ENCODE assay signal across 20 cellular contexts in genomic region chr2:23722255-23722654, GRCh38.
DNase-seq lines count a peak whose midpoint lies in the region; ATAC-seq and TF ChIP-seq lines count a peak whose summit lies in the region.
"Had no signal": no experiment of that assay in that cellular context is flagged by ENCODE, and none has a peak within 500 bp of the region (broad histone marks: within the 10 kb centered on the region; RNA-seq: fewer than 3 reads in every experiment).

No MANE protein-coding gene starts in this region.

- H3K4me1 Mint-ChIP-seq in activated T-cell treated with anti-CD3 and anti-CD28 coated beads, Interleukin-2, amount 50 U/mL, for 72 hours (ENCODE audit: low read depth): no peaks in the 10 kb centered on the region
- H3K4me1 Mint-ChIP-seq in activated T-cell treated with anti-CD3 and anti-CD28 coated beads, Interleukin-2, amount 50 U/mL, for 24 hours (ENCODE audit: low read depth): no peaks in the 10 kb centered on the region
- H3K4me1 Mint-ChIP-seq in endodermal cell: peaks cover 4% of the 10 kb centered on the region

- no peak for DNase-seq in activated T-cell treated with anti-CD3 and anti-CD28 coated beads, Interleukin-2, amount 50 U/mL, for 72 hours
- no peak for DNase-seq in activated T-cell treated with anti-CD3 and anti-CD28 coated beads, Interleukin-2, amount 50 U/mL, for 24 hours
- peak; percentile 49 for DNase-seq in Karpas-422
- DNase-seq in endodermal cell: no peak
- no peak for DNase-seq in AG20443 (ENCODE audit: low spot score)
- DNase-seq: 8988T; ACHN; Caco-2; CD4-positive, CD25-positive, alpha-beta regulatory T cell; CD8-positive, alpha-beta T cell; DMS153; DND-41; GM23248; H7; HCEC 1CT had no signal

- TF ChIP-seq CTCF in endodermal cell (conservative IDR thresholded peaks at IDR 0.05): no peak

- no peak for ATAC-seq in activated T-cell treated with anti-CD3 and anti-CD28 coated beads, Interleukin-2, amount 50 U/mL, for 72 hours (replicated peaks in 1 of 2)
- no peak for ATAC-seq in esophagus mucosa
- ATAC-seq: A549; CD8-positive, alpha-beta T cell had no signal

- H2AFZ ChIP-seq in Karpas-422 (ENCODE audit: low read length): no peak overlapping the region
- H2AFZ ChIP-seq: GM23248 had no signal

- no peak overlapping the region for H3K4me3 ChIP-seq in Karpas-422 (ENCODE audit: low read length)
- H3K4me3 ChIP-seq in endodermal cell (ENCODE audit: low read length): peak overlapping the region; percentile 40
- H3K4me3 ChIP-seq: A549, BLaER1, GM23248 had no signal

- WGBS in endodermal cell (ENCODE audit: insufficient coverage in 1 of 2, insufficient read length in 1 of 2), 2 experiments: 95% methylated on average over 2 of the region's 3 CpGs; no CpG with 5 or more reads in 1 of the 2 experiments

- H3K79me2 ChIP-seq in Karpas-422 (ENCODE audit: low read length): peaks cover 5% of the 10 kb centered on the region; the same call in 1 of the 2 replicates

- no peaks in the 10 kb centered on the region for H3K27me3 ChIP-seq in Karpas-422 (ENCODE audit: low read length)
- H3K27me3 ChIP-seq in endodermal cell (ENCODE audit: control insufficient read depth, insufficient read depth, low read length, poor library complexity, severe bottlenecking): no peaks in the 10 kb centered on the region
- H3K27me3 ChIP-seq: BLaER1 had no signal

- H3K36me3 ChIP-seq in Karpas-422 (ENCODE audit: insufficient read depth, low read length) (peaks cover 11% of the 10 kb centered on the region; the same call in 1 of the 2 replicates), endodermal cell (ENCODE audit: control insufficient read depth, insufficient read depth, low read length) (peaks cover 10% of the 10 kb centered on the region)

- peak overlapping the region; percentile 38 for H3K27ac Mint-ChIP-seq in activated T-cell treated with anti-CD3 and anti-CD28 coated beads, Interleukin-2, amount 50 U/mL, for 72 hours
- no peak overlapping the region for H3K27ac Mint-ChIP-seq in activated T-cell treated with anti-CD3 and anti-CD28 coated beads, Interleukin-2, amount 50 U/mL, for 24 hours
- no peak overlapping the region for H3K27ac Mint-ChIP-seq in endodermal cell
- H3K27ac Mint-ChIP-seq: B cell; CD4-positive, CD25-positive, alpha-beta regulatory T cell; CD8-positive, alpha-beta T cell had no signal

- no peaks in the 10 kb centered on the region for H3K27me3 Mint-ChIP-seq in activated T-cell treated with anti-CD3 and anti-CD28 coated beads, Interleukin-2, amount 50 U/mL, for 72 hours (ENCODE audit: low read depth)
- no peaks in the 10 kb centered on the region for H3K27me3 Mint-ChIP-seq in activated T-cell treated with anti-CD3 and anti-CD28 coated beads, Interleukin-2, amount 50 U/mL, for 24 hours
- no peaks in the 10 kb centered on the region for H3K27me3 Mint-ChIP-seq in endodermal cell (ENCODE audit: insufficient read depth)
- H3K27me3 Mint-ChIP-seq: B cell; CD4-positive, CD25-positive, alpha-beta regulatory T cell had no signal

- H3K36me3 Mint-ChIP-seq in activated T-cell treated with anti-CD3 and anti-CD28 coated beads, Interleukin-2, amount 50 U/mL, for 72 hours (ENCODE audit: insufficient read depth in 2 of 2): peaks cover 20 to 31% of the 10 kb centered on the region in 2 donors
- H3K36me3 Mint-ChIP-seq in activated T-cell treated with anti-CD3 and anti-CD28 coated beads, Interleukin-2, amount 50 U/mL, for 24 hours (ENCODE audit: low read depth): peaks cover 60% of the 10 kb centered on the region
- H3K36me3 Mint-ChIP-seq in endodermal cell (ENCODE audit: low read depth): peaks cover 34% of the 10 kb centered on the region

- H3K4me2 ChIP-seq in Karpas-422 (ENCODE audit: low read depth, low read length, poor library complexity, severe bottlenecking): no peak overlapping the region
- H3K4me2 ChIP-seq: A549, BLaER1 had no signal

- H3K9me3 Mint-ChIP-seq in activated T-cell treated with anti-CD3 and anti-CD28 coated beads, Interleukin-2, amount 50 U/mL, for 72 hours: peaks cover 8 to 16% of the 10 kb centered on the region in 2 donors
- H3K9me3 Mint-ChIP-seq in activated T-cell treated with anti-CD3 and anti-CD28 coated beads, Interleukin-2, amount 50 U/mL, for 24 hours: peaks cover 32% of the 10 kb centered on the region
- H3K9me3 Mint-ChIP-seq in endodermal cell: peaks cover 27% of the 10 kb centered on the region

- no peak overlapping the region for H3K27ac ChIP-seq in Karpas-422 (ENCODE audit: low read length)
- no peak overlapping the region for H3K27ac ChIP-seq in endodermal cell (ENCODE audit: low read depth, low read length)
- H3K27ac ChIP-seq: A549, BLaER1, C4-2B, GM23248 had no signal

- H3K4me3 Mint-ChIP-seq in activated T-cell treated with anti-CD3 and anti-CD28 coated beads, Interleukin-2, amount 50 U/mL, for 72 hours: no peak overlapping the region
- no peak overlapping the region for H3K4me3 Mint-ChIP-seq in activated T-cell treated with anti-CD3 and anti-CD28 coated beads, Interleukin-2, amount 50 U/mL, for 24 hours
- H3K4me3 Mint-ChIP-seq in endodermal cell: no peak overlapping the region
- H3K4me3 Mint-ChIP-seq: B cell; CD4-positive, CD25-positive, alpha-beta regulatory T cell; CD8-positive, alpha-beta T cell had no signal

- H3K9me3 ChIP-seq in Karpas-422 (ENCODE audit: low read length): peaks cover 22% of the 10 kb centered on the region
- H3K9me3 ChIP-seq in endodermal cell (ENCODE audit: control insufficient read depth, low read length): peaks cover 42% of the 10 kb centered on the region

- H3K9ac ChIP-seq in Karpas-422 (ENCODE audit: low read length) (no peak overlapping the region), endodermal cell (ENCODE audit: extremely low read depth, low read length, poor library complexity, severe bottlenecking) (no peak overlapping the region)
- H3K9ac ChIP-seq: BLaER1, GM23248 had no signal

- no peaks in the 10 kb centered on the region for H3K9me2 ChIP-seq in Karpas-422 (replicated peaks; ENCODE audit: insufficient read depth, low read length)

- H3K4me1 ChIP-seq in Karpas-422 (ENCODE audit: low read length) (no peaks in the 10 kb centered on the region), endodermal cell (ENCODE audit: control insufficient read depth, insufficient read depth, low read length) (no peaks in the 10 kb centered on the region)
- H3K4me1 ChIP-seq: A549, BLaER1, Caco-2 had no signal

- H4K20me1 ChIP-seq in Karpas-422 (ENCODE audit: insufficient read depth, low read depth, low read length): no peaks in the 10 kb centered on the region
- H4K20me1 ChIP-seq: BLaER1 had no signal
